In genomic region chr2:172480301-172481218, GRCh38 we compare ENCODE assay signal across 9 cellular contexts. TPM values are rescaled to one million over a fixed set of nuclear protein-coding genes. Genes with fewer than 3 reads are reported as not detected.
DNase-seq lines count a peak whose midpoint lies in the region; ATAC-seq, FAIRE-seq and TF ChIP-seq lines count a peak whose summit lies in the region.
"Had no signal": no experiment of that assay in that cellular context is flagged by ENCODE, and none has a peak within 500 bp of the region (broad histone marks: within the 10 kb centered on the region; RNA-seq: fewer than 3 reads in every experiment).

No MANE protein-coding gene starts in this region.

- no peak for FAIRE-seq in urothelium cell line (lab: Jason Lieb, UNC)

- peaks cover 10% of the 10 kb centered on the region for H3K36me3 Mint-ChIP-seq in mesothelial cell of epicardium

- DNase-seq in Right ventricle myocardium superior (peak; percentile 62), cardiac septum (ENCODE audit: low spot score) (no peak), cardiac fibroblast (ENCODE audit: low read depth in 2 of 2) (peak; percentile 23 to 53), lung microvascular endothelial cell (ENCODE audit: low read depth in 2 of 2) (peak; percentile 61 to 76), urothelium cell line (ENCODE audit: low spot score) (no peak), germinal center (ENCODE audit: low spot score) (no peak), mesothelial cell of epicardium (ENCODE audit: low spot score in 2 of 2, unreplicated experiment in 2 of 2) (no peak)
- DNase-seq: occipital lobe had no signal

- H3K27me3 Mint-ChIP-seq in mesothelial cell of epicardium (ENCODE audit: low read depth) = no peaks in the 10 kb centered on the region

- no peak overlapping the region for H3K4me3 ChIP-seq in cardiac fibroblast (replicated peaks in 1 of 2; ENCODE audit: low read depth in 2 of 2, low read length in 2 of 2)

- H3K4me1 Mint-ChIP-seq in mesothelial cell of epicardium = peaks cover 6% of the 10 kb centered on the region

- TF ChIP-seq CTCF in cardiac fibroblast (IDR thresholded peaks at IDR 0.05; ENCODE audit: low read depth, low read length) (no peak), mesothelial cell of epicardium (IDR thresholded peaks at IDR 0.05; ENCODE audit: unreplicated experiment) (no peak)

- no peak overlapping the region for H3K4me3 Mint-ChIP-seq in mesothelial cell of epicardium

- ATAC-seq in Right ventricle myocardium superior (ENCODE audit: poor library complexity) = peak; percentile 79
- no peak for ATAC-seq in GM21515 (IDR thresholded peaks at IDR 0.05; ENCODE audit: unreplicated experiment)

- intact Hi-C loops in Right ventricle myocardium superior (cut with DNase I) (no loop called here), cardiac septum (cut with DNase I) (loop anchor here (5.0 kb wide), 1 partner anchor 228 kb away; no protein-coding TSS in a partner anchor)

- H3K9me3 Mint-ChIP-seq in mesothelial cell of epicardium = no peaks in the 10 kb centered on the region

- H3K27ac Mint-ChIP-seq in mesothelial cell of epicardium = no peak overlapping the region

RNA-seq across cellular contexts. Expression of gene ITGA6, which starts 53.2 kb away (rescaled TPM):
- total RNA-seq in Right ventricle myocardium superior (44.4 TPM), cardiac septum (38.9 TPM), lung microvascular endothelial cell (91.1 and 225 TPM in 2 replicates), mesothelial cell of epicardium (32.3 to 40.5 TPM (median 33.3 TPM) in 3 replicates)

Comparison
In these comparisons a context has a peak if more than half of its experiments do, and no peak if none do; other contexts are left out.
1. DNase-seq: peak in Right ventricle myocardium superior (single experiment), cardiac fibroblast (2 of 2) and lung microvascular endothelial cell (2 of 2); none in cardiac septum (single experiment), urothelium cell line (single experiment), germinal center (single experiment) and mesothelial cell of epicardium (0 of 2).